In genomic region chr6:167487706-167488664, GRCh38 we compare ENCODE assay signal across 17 cellular contexts.
"Had no signal": no experiment of that assay in that cellular context is flagged by ENCODE, and none has a peak within 500 bp of the region (broad histone marks: within the 10 kb centered on the region; RNA-seq: fewer than 3 reads in every experiment).

No MANE protein-coding gene starts in this region.

- H3K27ac ChIP-seq: cardiac muscle cell, esophagus muscularis mucosa, psoas muscle, right lobe of liver had no signal

- H3K4me3 ChIP-seq: cardiac muscle cell, esophagus muscularis mucosa, lung, psoas muscle, right lobe of liver had no signal

- H3K27me3 ChIP-seq: cardiac muscle cell, esophagus muscularis mucosa, right lobe of liver had no signal

- ATAC-seq: left cardiac atrium, psoas muscle, T-helper 17 cell had no signal

- H3K36me3 ChIP-seq: cardiac muscle cell, esophagus muscularis mucosa, right lobe of liver had no signal

- DNase-seq: activated B cell treated with CpG ODN at 0.5 μM for 24 hours; activated CD4-positive, alpha-beta T cell treated with anti-CD3 and anti-CD28 coated beads, Interleukin-2, amount 10 ng/mL, durations not matched to agents 7 days and 5 days; activated gamma-delta T cell; activated T-cell treated with anti-CD3 and anti-CD28 coated beads, Interleukin-2, amount 50 U/mL, for 1 hour; aorta; left cardiac atrium; naive B cell; nucleus accumbens; psoas muscle; right lobe of liver; stimulated activated CD4-positive, alpha-beta T cell treated with anti-CD3 and anti-CD28 coated beads, Interleukin-2, amount 100 ng/mL, for 24 hours; stimulated activated naive CD4-positive, alpha-beta T cell; T-helper 17 cell; trophoblast cell had no signal

- H3K4me1 ChIP-seq: psoas muscle, right lobe of liver had no signal

- H3K9me3 ChIP-seq: esophagus muscularis mucosa, psoas muscle, right lobe of liver had no signal
